17 cellular contexts compared by ENCODE assay signal in genomic region chr2:226514895-226515294, GRCh38.
DNase-seq lines count a peak whose midpoint lies in the region; ATAC-seq, FAIRE-seq and TF ChIP-seq lines count a peak whose summit lies in the region.
"Had no signal": no experiment of that assay in that cellular context is flagged by ENCODE, and none has a peak within 500 bp of the region (broad histone marks: within the 10 kb centered on the region; RNA-seq: fewer than 3 reads in every experiment).

No MANE protein-coding gene starts in this region.

- H3K27me3 ChIP-seq in bronchial epithelial cell (ENCODE audit: control insufficient read depth, insufficient read depth, low read length), result no peaks in the 10 kb centered on the region
- H3K27me3 ChIP-seq: BE2C, esophagus squamous epithelium had no signal

- ATAC-seq in GM18517 (IDR thresholded peaks at IDR 0.05; ENCODE audit: unreplicated experiment) (no peak), GM18511 (IDR thresholded peaks at IDR 0.05; ENCODE audit: unreplicated experiment) (no peak)
- ATAC-seq: activated CD8-positive, alpha-beta T cell treated with anti-CD3 and anti-CD28 coated beads, Interleukin-2, amount 10 ng/mL, durations not matched to agents 7 days and 5 days; activated T-helper 17 cell treated with anti-CD3 and anti-CD28 coated beads, Interleukin-2, amount 50 U/mL, for 72 hours; lower lobe of right lung had no signal

- H3K9me3 Mint-ChIP-seq in CD14-positive monocyte, result peaks cover 0 to 8% (median 5%) of the 10 kb centered on the region in 7 donors
- H3K9me3 Mint-ChIP-seq: activated T-helper 17 cell treated with anti-CD3 and anti-CD28 coated beads, Interleukin-2, amount 50 U/mL, for 72 hours; dendritic cell treated with granulocyte-macrophage colony-stimulating factor and Interleukin-4, amounts not matched to agents 40 ng/mL and 50 ng/mL, for 4 days had no signal

- peak; percentile 64 for DNase-seq in EH (ENCODE audit: low read depth)
- peak; percentile 50 for DNase-seq in LoVo (ENCODE audit: low spot score)
- DNase-seq in bronchial epithelial cell (ENCODE audit: low read depth), result peak; percentile 83
- peak; percentile 58 for DNase-seq in kidney tubule cell (ENCODE audit: low spot score)
- no peak for DNase-seq in posterior vena cava (ENCODE audit: low spot score)
- DNase-seq in CD14-positive monocyte (ENCODE audit: low spot score), result no peak
- DNase-seq: activated CD8-positive, alpha-beta T cell treated with anti-CD3 and anti-CD28 coated beads, Interleukin-2, amount 10 ng/mL, durations not matched to agents 7 days and 5 days; BE2C; DMS153; esophagus squamous epithelium; lower lobe of right lung; naive B cell; NCI-H1694 treated with DMSO at 0.1 percent for 48 hours had no signal

- H3K4me3 Mint-ChIP-seq in CD14-positive monocyte, result no peak overlapping the region
- H3K4me3 Mint-ChIP-seq: activated CD8-positive, alpha-beta T cell treated with anti-CD3 and anti-CD28 coated beads, Interleukin-2, amount 10 ng/mL, durations not matched to agents 7 days and 5 days; activated T-helper 17 cell treated with anti-CD3 and anti-CD28 coated beads, Interleukin-2, amount 50 U/mL, for 72 hours; dendritic cell treated with granulocyte-macrophage colony-stimulating factor and Interleukin-4, amounts not matched to agents 40 ng/mL and 50 ng/mL, for 4 days; naive B cell had no signal

- H3K27ac Mint-ChIP-seq in CD14-positive monocyte, result no peak overlapping the region
- H3K27ac Mint-ChIP-seq: activated CD8-positive, alpha-beta T cell treated with anti-CD3 and anti-CD28 coated beads, Interleukin-2, amount 10 ng/mL, durations not matched to agents 7 days and 5 days; activated T-helper 17 cell treated with anti-CD3 and anti-CD28 coated beads, Interleukin-2, amount 50 U/mL, for 72 hours; dendritic cell treated with granulocyte-macrophage colony-stimulating factor and Interleukin-4, amounts not matched to agents 40 ng/mL and 50 ng/mL, for 4 days; naive B cell had no signal

- TF ChIP-seq CTCF in bronchial epithelial cell (IDR thresholded peaks at IDR 0.05; ENCODE audit: insufficient read depth, low read length, severe bottlenecking) (no peak), CD14-positive monocyte (IDR thresholded peaks at IDR 0.05) (no peak)

- no peaks in the 10 kb centered on the region for H3K36me3 ChIP-seq in bronchial epithelial cell (ENCODE audit: control insufficient read depth, insufficient read depth, low read length)
- H3K36me3 ChIP-seq: BE2C, esophagus squamous epithelium, lower lobe of right lung had no signal

- peaks cover 0 to 2% (median 0%) of the 10 kb centered on the region in 3 donors for H3K27me3 Mint-ChIP-seq in CD14-positive monocyte (ENCODE audit: low read depth in 3 of 3)
- H3K27me3 Mint-ChIP-seq: dendritic cell treated with granulocyte-macrophage colony-stimulating factor and Interleukin-4, amounts not matched to agents 40 ng/mL and 50 ng/mL, for 4 days had no signal

- no peak for FAIRE-seq in bronchial epithelial cell (lab: Jason Lieb, UNC)

- H3K4me3 ChIP-seq in bronchial epithelial cell (ENCODE audit: low read depth, low read length), result no peak overlapping the region
- H3K4me3 ChIP-seq: esophagus squamous epithelium, lower lobe of right lung had no signal

- intact Hi-C loops in posterior vena cava (cut with DNase I), result no loop called here
- intact Hi-C loops in CD14-positive monocyte (cut with micrococcal nuclease), result no loop called here

- no peaks in the 10 kb centered on the region for H3K36me3 Mint-ChIP-seq in CD14-positive monocyte
- H3K36me3 Mint-ChIP-seq: naive B cell had no signal

- H3K4me1 Mint-ChIP-seq in CD14-positive monocyte, result no peaks in the 10 kb centered on the region
- H3K4me1 Mint-ChIP-seq: activated T-helper 17 cell treated with anti-CD3 and anti-CD28 coated beads, Interleukin-2, amount 50 U/mL, for 72 hours; naive B cell had no signal

Comparison
In these comparisons a context has a peak if more than half of its experiments do, and no peak if none do; other contexts are left out.
1. DNase-seq: peak in EH (single experiment), LoVo (single experiment), bronchial epithelial cell (single experiment) and kidney tubule cell (single experiment); none in posterior vena cava (single experiment) and CD14-positive monocyte (single experiment).